ENCODE assay signal across 17 cellular contexts in the genomic region with DNA sequence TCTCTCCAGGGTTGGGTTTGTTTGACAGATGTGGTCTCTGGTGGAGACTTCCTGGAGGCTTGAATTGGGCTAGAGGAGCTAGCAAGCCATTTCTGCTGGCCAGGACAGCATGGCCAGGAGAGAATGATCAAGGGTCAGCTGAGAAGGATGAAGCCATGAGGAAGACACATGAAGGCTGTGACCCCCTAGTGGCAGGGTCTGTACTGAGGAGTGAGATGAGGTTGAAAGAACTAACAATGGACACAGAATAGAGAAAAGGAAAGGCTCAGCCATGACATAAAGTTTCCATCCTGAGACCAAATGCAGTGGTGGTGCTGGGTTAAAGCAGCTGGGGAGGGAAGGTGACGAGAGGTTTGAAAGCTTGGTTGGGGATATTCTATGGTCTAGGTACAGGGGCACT.
A peak's percentile ranks its signal among the peaks of the same experiment; 100 is the strongest.
DNase-seq lines count a peak whose midpoint lies in the region; ATAC-seq, FAIRE-seq and TF ChIP-seq lines count a peak whose summit lies in the region.
"Had no signal": no experiment of that assay in that cellular context is flagged by ENCODE, and none has a peak within 500 bp of the region (broad histone marks: within the 10 kb centered on the region; RNA-seq: fewer than 3 reads in every experiment).

No MANE protein-coding gene starts in this region.

- H3K4me1 Mint-ChIP-seq in activated naive CD8-positive, alpha-beta T cell treated with anti-CD3 and anti-CD28 coated beads, Interleukin-2, amount 50 U/mL, for 24 hours: no peaks in the 10 kb centered on the region
- H3K4me1 Mint-ChIP-seq in activated naive CD8-positive, alpha-beta T cell treated with anti-CD3 and anti-CD28 coated beads for 36 hours: no peaks in the 10 kb centered on the region
- no peaks in the 10 kb centered on the region for H3K4me1 Mint-ChIP-seq in progenitor cell of endocrine pancreas (ENCODE audit: low read depth)

- CTCF ChIA-PET in K562 (lab: Yijun Ruan, JAX; ENCODE audit: low intra/inter-chr PET ratio): no interaction called here

- no peak for TF ChIP-seq EP300 in K562 (IDR thresholded peaks at IDR 0.05; ENCODE audit: low read length)

- no peaks in the 10 kb centered on the region for H3K9me3 ChIP-seq in K562 (replicated peaks; ENCODE audit: control insufficient read depth, insufficient read depth, low read depth, low read length)
- H3K9me3 ChIP-seq: gastroesophageal sphincter, Peyer's patch had no signal

- POLR2A ChIA-PET in K562 (lab: Yijun Ruan, JAX): interaction anchor here (0.7 kb wide), 1 partner anchor 20 kb away, joined by 3 read pairs; no protein-coding TSS in a partner anchor

- H3K4me2 ChIP-seq in K562 (ENCODE audit: insufficient read depth, low read length): no peak overlapping the region

- H3K4me3 Mint-ChIP-seq in activated naive CD8-positive, alpha-beta T cell treated with anti-CD3 and anti-CD28 coated beads, Interleukin-2, amount 50 U/mL, for 24 hours: no peak overlapping the region
- H3K4me3 Mint-ChIP-seq in activated naive CD8-positive, alpha-beta T cell treated with anti-CD3 and anti-CD28 coated beads for 36 hours: no peak overlapping the region
- H3K4me3 Mint-ChIP-seq in progenitor cell of endocrine pancreas (ENCODE audit: low read depth): no peak overlapping the region

- no peak overlapping the region for H2AFZ ChIP-seq in K562 (ENCODE audit: low read depth, low read length)

- no peaks in the 10 kb centered on the region for H3K9me3 Mint-ChIP-seq in activated naive CD8-positive, alpha-beta T cell treated with anti-CD3 and anti-CD28 coated beads, Interleukin-2, amount 50 U/mL, for 24 hours
- no peaks in the 10 kb centered on the region for H3K9me3 Mint-ChIP-seq in activated naive CD8-positive, alpha-beta T cell treated with anti-CD3 and anti-CD28 coated beads for 36 hours
- no peaks in the 10 kb centered on the region for H3K9me3 Mint-ChIP-seq in progenitor cell of endocrine pancreas (ENCODE audit: low read depth)

- H3K4me3 ChIP-seq in Jurkat, Clone E6-1 (ENCODE audit: low read length): no peak overlapping the region
- no peak overlapping the region for H3K4me3 ChIP-seq in K562
- H3K4me3 ChIP-seq: gastroesophageal sphincter, Peyer's patch had no signal

- TF ChIP-seq RAD21 in K562 (CRISPR knock-in tag; conservative IDR thresholded peaks at IDR 0.05 in 1 of 2, IDR thresholded peaks at IDR 0.05 in 1 of 2): 0 out of 4 replicates have a peak, but pooled peaks of 1 of the 2 experiments have one; percentile 11

- H3K9ac ChIP-seq in K562 (ENCODE audit: insufficient read depth in 1 of 2, low read depth in 2 of 2, low read length in 2 of 2): no peak overlapping the region

- TF ChIP-seq POLR2A in K562 (conservative IDR thresholded peaks at IDR 0.05): no peak

- peaks cover 9 to 21% of the 10 kb centered on the region in 2 experiments; a peak in 4 of 5 replicates for H3K27me3 ChIP-seq in K562 (ENCODE audit: control insufficient read depth in 2 of 2, insufficient read depth in 2 of 2, low read length in 2 of 2)
- H3K27me3 ChIP-seq: gastroesophageal sphincter, Peyer's patch had no signal

- no peak for DNase-seq in activated naive CD8-positive, alpha-beta T cell treated with anti-CD3 and anti-CD28 coated beads, Interleukin-2, amount 50 U/mL, for 24 hours
- no peak for DNase-seq in activated naive CD8-positive, alpha-beta T cell treated with anti-CD3 and anti-CD28 coated beads for 36 hours
- peak; percentile 11 for DNase-seq in Jurkat, Clone E6-1 (ENCODE audit: low read depth, low spot score)
- DNase-seq in K562 (ENCODE audit: extremely low read depth in 1 of 4, low spot score in 3 of 4) (peak; percentile 23 to 34 (median 28)), progenitor cell of endocrine pancreas (ENCODE audit: low spot score, unreplicated experiment) (no peak), NCI-H1417 (lab: John Stamatoyannopoulos, UW) (no peak)
- DNase-seq: activated CD4-positive, alpha-beta T cell treated with anti-CD3 and anti-CD28 coated beads, Interleukin-2, amount 50 U/mL, for 4 hours; activated effector memory CD4-positive, alpha-beta T cell treated with Interleukin-2 at 50 U/mL for 16 hours; effector CD8-positive, alpha-beta T cell; GOT3; islet precursor cell; NCI-H1048; Peyer's patch had no signal

- H3K36me3 ChIP-seq in K562 (ENCODE audit: control insufficient read depth, insufficient read depth, low read length): no peaks in the 10 kb centered on the region
- H3K36me3 ChIP-seq: Peyer's patch had no signal

- intact Hi-C loops in K562 (cut with micrococcal nuclease): no loop called here

- no peak overlapping the region for H3K27ac ChIP-seq in K562 (ENCODE audit: extremely low read depth, low read depth, low read length)
- H3K27ac ChIP-seq: gastroesophageal sphincter, Peyer's patch had no signal

- no peak overlapping the region for H3K27ac Mint-ChIP-seq in activated naive CD8-positive, alpha-beta T cell treated with anti-CD3 and anti-CD28 coated beads, Interleukin-2, amount 50 U/mL, for 24 hours
- no peak overlapping the region for H3K27ac Mint-ChIP-seq in activated naive CD8-positive, alpha-beta T cell treated with anti-CD3 and anti-CD28 coated beads for 36 hours
- H3K27ac Mint-ChIP-seq in progenitor cell of endocrine pancreas: no peak overlapping the region

- peaks cover 1% of the 10 kb centered on the region for H3K27me3 Mint-ChIP-seq in activated naive CD8-positive, alpha-beta T cell treated with anti-CD3 and anti-CD28 coated beads, Interleukin-2, amount 50 U/mL, for 24 hours
- no peaks in the 10 kb centered on the region for H3K27me3 Mint-ChIP-seq in activated naive CD8-positive, alpha-beta T cell treated with anti-CD3 and anti-CD28 coated beads for 36 hours
- H3K27me3 Mint-ChIP-seq in progenitor cell of endocrine pancreas: no peaks in the 10 kb centered on the region

- TF ChIP-seq CTCF in K562 (IDR thresholded peaks at IDR 0.05 in 2 of 3, conservative IDR thresholded peaks at IDR 0.05 in 1 of 3; ENCODE audit: insufficient read depth in 2 of 3, low read depth in 1 of 3, low read length in 3 of 3) (peak; percentile 30 to 54 (median 36); a peak in 5 of 6 replicates), progenitor cell of endocrine pancreas (IDR thresholded peaks at IDR 0.05; ENCODE audit: unreplicated experiment) (peak; percentile 30)

- no peaks in the 10 kb centered on the region for H3K4me1 ChIP-seq in K562 (replicated peaks in 1 of 2; ENCODE audit: control insufficient read depth in 2 of 2, insufficient read depth in 2 of 2, low read length in 2 of 2)
- H3K4me1 ChIP-seq: gastroesophageal sphincter, Peyer's patch had no signal

- ATAC-seq in activated naive CD8-positive, alpha-beta T cell treated with anti-CD3 and anti-CD28 coated beads, Interleukin-2, amount 50 U/mL, for 24 hours: peak; percentile 59
- ATAC-seq in K562 (peak; percentile 86), GM21576 (IDR thresholded peaks at IDR 0.05; ENCODE audit: unreplicated experiment) (no peak), HG03521 (IDR thresholded peaks at IDR 0.05; ENCODE audit: unreplicated experiment) (no peak)
- ATAC-seq: gastroesophageal sphincter had no signal

- in situ Hi-C loops in K562 (cut with MboI): no loop called here

- peak; percentile 35 for FAIRE-seq in K562 (lab: Jason Lieb, UNC)
- FAIRE-seq: GM18507 had no signal

- no peaks in the 10 kb centered on the region for H3K36me3 Mint-ChIP-seq in activated naive CD8-positive, alpha-beta T cell treated with anti-CD3 and anti-CD28 coated beads, Interleukin-2, amount 50 U/mL, for 24 hours (ENCODE audit: low read depth)
- no peaks in the 10 kb centered on the region for H3K36me3 Mint-ChIP-seq in activated naive CD8-positive, alpha-beta T cell treated with anti-CD3 and anti-CD28 coated beads for 36 hours
- no peaks in the 10 kb centered on the region for H3K36me3 Mint-ChIP-seq in progenitor cell of endocrine pancreas (ENCODE audit: insufficient read depth)

- no TSS peak for BruUV-seq in K562 (replicated peaks; lab: Mats Ljungman, UMichigan)

- no peaks in the 10 kb centered on the region for H3K79me2 ChIP-seq in K562 (ENCODE audit: control insufficient read depth, insufficient read depth, low read length)

- WGBS in K562 (ENCODE audit: insufficient coverage, low coverage, missing lambda C conversion rate): 13% methylated on average over 1 of the region's 1 CpG

- no peaks in the 10 kb centered on the region; the same call in 1 of the 2 replicates for H4K20me1 ChIP-seq in K562 (replicated peaks; ENCODE audit: control insufficient read depth, insufficient read depth, low read length)

- no peaks in the 10 kb centered on the region for H3K9me1 ChIP-seq in K562 (ENCODE audit: control insufficient read depth, insufficient read depth, low read length)

TF ChIP-seq in K562, 482 proteins besides CTCF, POLR2A, EP300 and RAD21 (continues in another document):
- TF ChIP-seq, protein P1, sequence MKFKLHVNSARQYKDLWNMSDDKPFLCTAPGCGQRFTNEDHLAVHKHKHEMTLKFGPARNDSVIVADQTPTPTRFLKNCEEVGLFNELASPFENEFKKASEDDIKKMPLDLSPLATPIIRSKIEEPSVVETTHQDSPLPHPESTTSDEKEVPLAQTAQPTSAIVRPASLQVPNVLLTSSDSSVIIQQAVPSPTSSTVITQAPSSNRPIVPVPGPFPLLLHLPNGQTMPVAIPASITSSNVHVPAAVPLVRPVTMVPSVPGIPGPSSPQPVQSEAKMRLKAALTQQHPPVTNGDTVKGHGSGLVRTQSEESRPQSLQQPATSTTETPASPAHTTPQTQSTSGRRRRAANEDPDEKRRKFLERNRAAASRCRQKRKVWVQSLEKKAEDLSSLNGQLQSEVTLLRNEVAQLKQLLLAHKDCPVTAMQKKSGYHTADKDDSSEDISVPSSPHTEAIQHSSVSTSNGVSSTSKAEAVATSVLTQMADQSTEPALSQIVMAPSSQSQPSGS (CRISPR knock-in tag; IDR thresholded peaks at IDR 0.05): no peak
- TF ChIP-seq SRSF9 (IDR thresholded peaks at IDR 0.05; ENCODE audit: borderline replicate concordance, low read depth, low read length) (no peak), ZNF354B (CRISPR knock-in tag; IDR thresholded peaks at IDR 0.05) (no peak), ZSCAN29 (IDR thresholded peaks at IDR 0.05) (no peak), ZNF707 (CRISPR knock-in tag; conservative IDR thresholded peaks at IDR 0.05) (no peak), SMAD3 (CRISPR knock-in tag; conservative IDR thresholded peaks at IDR 0.05) (no peak)
- TF ChIP-seq, protein P2, sequence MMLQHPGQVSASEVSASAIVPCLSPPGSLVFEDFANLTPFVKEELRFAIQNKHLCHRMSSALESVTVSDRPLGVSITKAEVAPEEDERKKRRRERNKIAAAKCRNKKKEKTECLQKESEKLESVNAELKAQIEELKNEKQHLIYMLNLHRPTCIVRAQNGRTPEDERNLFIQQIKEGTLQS (IDR thresholded peaks at IDR 0.05): no peak
- TF ChIP-seq, protein P2 (CRISPR knock-in tag; conservative IDR thresholded peaks at IDR 0.05): no peak

Comparison
In these comparisons a context has a peak if more than half of its experiments do, and no peak if none do; other contexts are left out.
1. ATAC-seq: peak in activated naive CD8-positive, alpha-beta T cell treated with anti-CD3 and anti-CD28 coated beads, Interleukin-2, amount 50 U/mL, for 24 hours (single experiment) and K562 (single experiment); none in GM21576 (single experiment) and HG03521 (single experiment).
2. DNase-seq: peak in Jurkat, Clone E6-1 (single experiment) and K562 (4 of 4); none in activated naive CD8-positive, alpha-beta T cell treated with anti-CD3 and anti-CD28 coated beads, Interleukin-2, amount 50 U/mL, for 24 hours (single experiment), activated naive CD8-positive, alpha-beta T cell treated with anti-CD3 and anti-CD28 coated beads for 36 hours (single experiment), progenitor cell of endocrine pancreas (single experiment) and NCI-H1417 (0 of 3).